In the genomic region with DNA sequence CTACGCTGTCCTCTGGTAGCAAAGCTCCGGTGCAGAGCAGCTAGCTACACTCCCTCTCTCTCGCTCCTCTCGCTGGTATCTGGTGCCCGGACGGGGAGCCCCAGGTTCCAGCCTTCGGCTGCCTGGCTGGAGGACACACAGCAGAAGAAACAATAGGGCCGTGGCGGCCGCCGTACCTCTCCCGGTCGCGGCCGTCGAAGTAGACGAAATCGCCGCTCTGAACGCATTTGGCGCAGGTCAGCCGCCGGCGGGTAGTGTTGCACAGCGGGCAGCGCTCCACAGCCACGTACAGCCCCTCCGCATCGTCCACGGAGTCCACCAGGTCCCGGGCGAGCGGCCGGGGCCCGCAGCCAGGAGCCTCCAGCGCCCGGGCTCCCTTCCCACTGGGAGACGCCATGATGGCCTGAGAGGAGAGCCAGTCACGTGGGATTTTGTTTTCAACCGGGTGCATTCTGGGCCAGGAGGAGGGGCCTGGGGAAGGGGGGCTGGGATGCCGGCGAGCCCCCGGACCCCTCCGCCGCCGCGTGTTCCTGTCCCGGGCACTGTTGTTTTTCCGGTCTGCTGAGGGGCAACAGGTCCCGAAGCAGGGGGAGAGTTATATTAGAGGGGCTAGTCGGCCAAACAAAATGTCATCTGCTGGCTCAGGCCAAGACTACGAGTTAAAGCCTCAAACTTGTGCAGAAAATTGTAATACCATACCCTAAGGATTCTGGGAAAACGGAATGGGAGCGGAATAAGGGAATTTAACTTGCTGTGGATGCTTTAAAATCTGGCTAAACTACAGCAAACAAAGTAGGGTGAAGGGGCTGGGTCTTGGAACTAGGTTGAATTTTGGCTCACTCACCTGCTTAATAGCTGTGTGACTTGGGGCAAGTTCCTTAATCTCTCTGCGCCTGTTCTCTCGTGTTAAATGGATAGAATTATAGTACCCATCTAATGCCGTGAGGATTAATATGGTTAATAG, we compare ENCODE assay signal across 8 cellular contexts. TPM values are rescaled to one million over a fixed set of nuclear protein-coding genes. Genes with fewer than 3 reads are reported as not detected.
DNase-seq lines count a peak whose midpoint lies in the region; ATAC-seq, FAIRE-seq and TF ChIP-seq lines count a peak whose summit lies in the region.

ATG14 (minus strand) TSS at position 405 of the 964 bp plus-strand sequence; CDS start at position 397, 8 bp downstream.

- TF ChIP-seq RAD21 in A549 (conservative IDR thresholded peaks at IDR 0.05 in 1 of 2, IDR thresholded peaks at IDR 0.05 in 1 of 2): no peak

- TF ChIP-seq POLR2A in A549 (IDR thresholded peaks at IDR 0.05; ENCODE audit: low read length) (peak; percentile 52), GM18526 (IDR thresholded peaks at IDR 0.05; ENCODE audit: extremely low read depth, insufficient read length) (peak; percentile 66), spleen (IDR thresholded peaks at IDR 0.05) (no peak)

- DNase-seq in A549 (ENCODE audit: low read depth in 1 of 2, low spot score in 1 of 2) (peak; percentile 83 to 91), NCI-H2171 (lab: John Stamatoyannopoulos, UW) (peak; percentile 91), mammary epithelial cell (peak; percentile 77), inferior parietal cortex (ENCODE audit: extremely low spot score) (peak; percentile 92), spleen (peak; percentile 93)

- H3K4me1 ChIP-seq in A549: peaks cover 12% of the 10 kb centered on the region; the same call in 2 of the 3 replicates
- H3K4me1 ChIP-seq in mammary epithelial cell (ENCODE audit: insufficient read depth, low read length): peaks cover 18% of the 10 kb centered on the region
- H3K4me1 ChIP-seq in spleen: peaks cover 14 to 49% (median 28%) of the 10 kb centered on the region in 6 donors

- H3K79me2 ChIP-seq in mammary epithelial cell (ENCODE audit: insufficient read depth, low read length): peaks cover 48% of the 10 kb centered on the region

- TSS peak; percentile 68 for BruUV-seq in mammary epithelial cell (replicated peaks; lab: Mats Ljungman, UMichigan)

- peak; percentile 98 to 100 for ATAC-seq in A549
- peak; percentile 97 for ATAC-seq in HG03066 (IDR thresholded peaks at IDR 0.05; ENCODE audit: low read depth, unreplicated experiment)

- no peak for FAIRE-seq in A549 (lab: Jason Lieb, UNC)

- POLR2A ChIA-PET in A549 (lab: Yijun Ruan, JAX): interaction anchor here (1.0 to 1.2 kb wide), 3 partner anchors 22 to 169 kb away, joined by 3 to 4 read pairs (median 4); no protein-coding TSS in a partner anchor

- H3K27ac ChIP-seq in A549 (peak within 1 kb of the TSS; percentile 82 to 94), VCaP (peak within 1 kb of the TSS; percentile 83), mammary epithelial cell (ENCODE audit: insufficient read depth, low read depth, low read length) (peak within 1 kb of the TSS; percentile 87), spleen (peak within 1 kb of the TSS; percentile 15 to 87 (median 81))

- in situ Hi-C loops in mammary epithelial cell (cut with MboI; ENCODE audit: low sequenced_read_pairs in 2 of 2): no loop called here

- H3K9me3 ChIP-seq in A549 (no peaks in the 10 kb centered on the region), mammary epithelial cell (replicated peaks; ENCODE audit: insufficient read depth, low read length) (no peaks in the 10 kb centered on the region), spleen (no peaks in the 10 kb centered on the region)

- dilution Hi-C loops in mammary epithelial cell (cut with HindIII; ENCODE audit: low sequenced_read_pairs): no loop called here

- H2AFZ ChIP-seq in mammary epithelial cell (ENCODE audit: low read depth, low read length): peak within 1 kb of the TSS; percentile 99

- peak within 1 kb of the TSS; percentile 91 for H3K9ac ChIP-seq in mammary epithelial cell (ENCODE audit: insufficient read depth, low read length)

- no peaks in the 10 kb centered on the region for H4K20me1 ChIP-seq in mammary epithelial cell (ENCODE audit: insufficient read depth, low read length)

- TF ChIP-seq EP300 in A549 (IDR thresholded peaks at IDR 0.05): no peak

- 4% methylated on average over 36 of the region's 57 CpGs for WGBS in A549 (ENCODE audit: missing lambda C conversion rate)
- 3% methylated on average over 28 of the region's 57 CpGs for WGBS in mammary epithelial cell (ENCODE audit: low coverage, missing lambda C conversion rate)
- WGBS in spleen, 5 donors: 3 to 5% (median 4%) methylated on average over 35 to 57 of the region's 57 CpGs

- intact Hi-C loops in mammary epithelial cell (cut with micrococcal nuclease): loop anchor here (5.0 kb wide), 2 partner anchors 139 to 199 kb away; partner anchors contain the start of gene FBXO34
- intact Hi-C loops in spleen (cut with DNase I; ENCODE audit: low total_unique reads): no loop called here

- CTCF ChIA-PET in A549 (lab: Yijun Ruan, JAX) (interaction anchor here (1.8 to 2.7 kb wide), 2 partner anchors 15 to 141 kb away, joined by 4 to 9 read pairs; partner anchors contain the start of gene FBXO34), mammary epithelial cell (lab: Charles Lee; ENCODE audit: low non-redundant PET) (interaction anchor here (0.6 kb wide), 1 partner anchor 166 kb away, joined by 4 read pairs; no protein-coding TSS in a partner anchor)

- no peaks in the 10 kb centered on the region for H3K36me3 ChIP-seq in mammary epithelial cell (ENCODE audit: insufficient read depth, low read length)
- H3K36me3 ChIP-seq in spleen: peaks cover 0 to 21% (median 0%) of the 10 kb centered on the region in 6 donors

- H3K4me2 ChIP-seq in A549: peak within 1 kb of the TSS; percentile 81
- H3K4me2 ChIP-seq in mammary epithelial cell (ENCODE audit: insufficient read depth, low read depth, low read length): peak within 1 kb of the TSS; percentile 87

- TF ChIP-seq CTCF in A549 (IDR thresholded peaks at IDR 0.05) (no peak), VCaP (conservative IDR thresholded peaks at IDR 0.05) (no peak), mammary epithelial cell (conservative IDR thresholded peaks at IDR 0.05 in 1 of 2, IDR thresholded peaks at IDR 0.05 in 1 of 2; ENCODE audit: extremely low read depth in 1 of 2, insufficient read depth in 1 of 2, low read depth in 1 of 2, low read length in 2 of 2) (no peak), spleen (IDR thresholded peaks at IDR 0.05 in 8 of 11, conservative IDR thresholded peaks at IDR 0.05 in 3 of 11) (peak in 1 of 11 experiments; percentile 5)

- no peaks in the 10 kb centered on the region for H3K27me3 ChIP-seq in mammary epithelial cell (ENCODE audit: insufficient read depth, low read length)
- H3K27me3 ChIP-seq in spleen (replicated peaks in 1 of 7): no peaks in the 10 kb centered on the region

- H3K4me3 ChIP-seq in A549 (peak within 1 kb of the TSS; percentile 83), mammary epithelial cell (replicated peaks in 1 of 3; ENCODE audit: insufficient read depth in 1 of 3, low read depth in 2 of 3, low read length in 3 of 3) (peak within 1 kb of the TSS; percentile 92 to 99 (median 97)), spleen (peak within 1 kb of the TSS; percentile 83 to 100 (median 92))

TF ChIP-seq in A549, 52 proteins besides CTCF, POLR2A, EP300 and RAD21 (continues in another document):
- TF ChIP-seq HEYL (CRISPR knock-in tag; IDR thresholded peaks at IDR 0.05) (no peak), ZC3H11A (IDR thresholded peaks at IDR 0.05) (no peak), BCL3 (IDR thresholded peaks at IDR 0.05) (peak; percentile 73; the same call in 1 of the 3 replicates), HOXB13 (CRISPR knock-in tag; IDR thresholded peaks at IDR 0.05; ENCODE audit: low read depth) (no peak), ZNF302 (CRISPR knock-in tag; IDR thresholded peaks at IDR 0.05) (0 out of 2 replicates have a peak, but pooled peaks have one; percentile 57), MYC (IDR thresholded peaks at IDR 0.05; ENCODE audit: borderline replicate concordance, low read length) (no peak), JUN (IDR thresholded peaks at IDR 0.05) (peak; percentile 80 to 89; a peak in 4 of 5 replicates), EHMT2 (IDR thresholded peaks at IDR 0.05; ENCODE audit: low read depth) (no peak), HOXA7 (CRISPR knock-in tag; IDR thresholded peaks at IDR 0.05) (no peak), EHF (CRISPR knock-in tag; IDR thresholded peaks at IDR 0.05) (no peak), CBX8 (IDR thresholded peaks at IDR 0.05) (no peak), NFE2L2 (conservative IDR thresholded peaks at IDR 0.05; ENCODE audit: low read length) (no peak)
- TF ChIP-seq, protein P1, sequence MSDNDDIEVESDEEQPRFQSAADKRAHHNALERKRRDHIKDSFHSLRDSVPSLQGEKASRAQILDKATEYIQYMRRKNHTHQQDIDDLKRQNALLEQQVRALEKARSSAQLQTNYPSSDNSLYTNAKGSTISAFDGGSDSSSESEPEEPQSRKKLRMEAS (IDR thresholded peaks at IDR 0.05): peak; percentile 77
- TF ChIP-seq, protein P2, sequence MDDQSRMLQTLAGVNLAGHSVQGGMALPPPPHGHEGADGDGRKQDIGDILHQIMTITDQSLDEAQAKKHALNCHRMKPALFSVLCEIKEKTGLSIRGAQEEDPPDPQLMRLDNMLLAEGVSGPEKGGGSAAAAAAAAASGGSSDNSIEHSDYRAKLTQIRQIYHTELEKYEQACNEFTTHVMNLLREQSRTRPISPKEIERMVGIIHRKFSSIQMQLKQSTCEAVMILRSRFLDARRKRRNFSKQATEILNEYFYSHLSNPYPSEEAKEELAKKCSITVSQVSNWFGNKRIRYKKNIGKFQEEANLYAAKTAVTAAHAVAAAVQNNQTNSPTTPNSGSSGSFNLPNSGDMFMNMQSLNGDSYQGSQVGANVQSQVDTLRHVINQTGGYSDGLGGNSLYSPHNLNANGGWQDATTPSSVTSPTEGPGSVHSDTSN (IDR thresholded peaks at IDR 0.05): peak; percentile 66; the same call in 1 of the 2 replicates

RNA-seq across cellular contexts. Expression of gene ATG14, which starts in this region (rescaled TPM):
- polyA plus RNA-seq in A549 (2011; rRNA removed): 7.4 and 7.6 TPM in 2 replicates
- polyA plus RNA-seq in A549 (2012; cell fraction: cytosol; rRNA removed): 1.6 and 2.1 TPM in 2 replicates
- 3.8 and 7.2 TPM in 2 replicates for polyA plus RNA-seq in A549 (2012; cell fraction: nucleus; rRNA removed)
- 5.7 to 6.3 TPM (median 5.9 TPM) in 3 replicates for polyA plus RNA-seq in A549 (2017; fragmentation: RNase III; extraction: RNeasy Plus Mini Kit Qiagen cat#74134 plus additional on column Dnase treatment)
- 5.2 and 5.7 TPM in 2 replicates for polyA minus RNA-seq in A549 (2011; rRNA and poly(A)+ RNA removed)
- 10 to 100 TPM in 1 of 2 donors, 1 to 10 TPM in 1; 5.6 to 11.2 TPM for total RNA-seq in mammary epithelial cell
- polyA plus RNA-seq in mammary epithelial cell: 2.4 TPM
- 6.0 TPM for polyA minus RNA-seq in mammary epithelial cell
- 10 to 100 TPM; 10.7 to 14.8 (median 13.2) TPM for total RNA-seq in spleen
- 1 to 10 TPM; 5.4 to 10.0 (median 7.2) TPM for polyA plus RNA-seq in spleen

Comparison
In these comparisons a context has a peak if more than half of its experiments do, and no peak if none do; other contexts are left out.
1. Peak in every context shown above with its lines: DNase-seq, ATAC-seq, H3K4me3 ChIP-seq and H3K27ac ChIP-seq.
2. POLR2A ChIP-seq: peak in A549 (single experiment) and GM18526 (single experiment); none in spleen (0 of 3).